In the genomic region with DNA sequence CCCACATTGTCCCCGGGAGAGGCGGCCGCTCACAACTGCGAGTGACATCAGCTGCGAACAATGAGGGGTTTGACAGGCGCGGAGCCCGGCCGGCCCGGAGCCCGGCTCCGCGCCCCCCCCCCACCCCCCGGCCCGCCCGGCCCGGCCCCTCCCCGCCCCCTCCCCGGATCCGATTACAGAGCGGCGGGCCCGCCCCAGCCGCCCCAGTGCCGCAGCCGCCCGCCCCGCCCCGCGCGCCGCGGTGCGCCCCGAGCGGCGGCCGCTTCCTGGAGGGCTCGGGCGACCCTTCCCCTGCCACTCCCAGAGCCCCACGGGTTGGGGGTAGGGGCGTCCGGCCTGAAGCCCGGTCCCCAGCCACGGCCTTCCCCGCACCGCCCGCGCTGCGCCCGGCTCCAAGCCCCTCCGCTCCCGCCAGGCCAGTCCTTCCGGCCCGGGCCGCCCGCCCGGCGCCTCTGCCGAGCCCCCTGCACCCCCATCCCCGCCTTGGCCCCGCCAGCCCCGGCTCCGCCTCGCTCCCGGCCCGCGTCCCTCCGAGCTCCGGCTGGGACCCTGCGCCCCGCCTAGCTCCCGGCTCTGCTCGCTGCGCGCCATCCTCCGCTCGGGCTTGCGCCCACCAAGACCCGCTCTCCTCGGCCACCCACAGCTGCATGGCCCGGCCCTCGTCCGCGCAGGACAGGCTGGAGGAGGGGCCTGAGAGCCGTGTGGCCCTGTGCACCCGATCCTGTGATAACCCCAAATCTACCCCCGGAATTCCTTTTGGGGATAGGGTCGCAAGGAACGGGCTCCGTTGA, we compare ENCODE assay signal across 8 cellular contexts. TPM values are rescaled to one million over a fixed set of nuclear protein-coding genes. Genes with fewer than 3 reads are reported as not detected.
A peak's percentile ranks its signal among the peaks of the same experiment; 100 is the strongest.
DNase-seq lines count a peak whose midpoint lies in the region; ATAC-seq, FAIRE-seq and TF ChIP-seq lines count a peak whose summit lies in the region.

A gene (minus strand): TSS at position 71 of the 791 bp plus-strand sequence. CDS start 6,214 bp downstream, outside the sequence.

- TF ChIP-seq CTCF in choroid plexus epithelial cell (conservative IDR thresholded peaks at IDR 0.05; ENCODE audit: low read depth, low read length) = no peak
- TF ChIP-seq CTCF in kidney epithelial cell (IDR thresholded peaks at IDR 0.05; ENCODE audit: insufficient read depth, low read length, poor library complexity, severe bottlenecking) = no peak

- CTCF ChIA-PET in T-cell (lab: Charles Lee) = interaction anchor here in 1 of 2 donors (1.5 kb wide), 1 partner anchor 26 kb away, joined by 3 read pairs; a partner anchor contains a TSS

- no peaks in the 10 kb centered on the region for H3K27me3 Mint-ChIP-seq in T-cell

- H3K4me3 ChIP-seq in choroid plexus epithelial cell (ENCODE audit: low read depth, low read length) (peak within 1 kb of the TSS; percentile 66), kidney epithelial cell (ENCODE audit: low read depth, low read length) (peak within 1 kb of the TSS; percentile 71), small intestine (ENCODE audit: low read depth in 1 of 2, low read length in 2 of 2) (peak within 1 kb of the TSS; percentile 62 to 76)

- peak within 1 kb of the TSS; percentile 73 to 85 for H3K27ac ChIP-seq in small intestine (ENCODE audit: low read depth in 1 of 2, low read length in 1 of 2)

- H3K36me3 Mint-ChIP-seq in T-cell = no peaks in the 10 kb centered on the region

- ATAC-seq in HG03064 (IDR thresholded peaks at IDR 0.05; ENCODE audit: low read depth, unreplicated experiment) (peak; percentile 51), T-cell (replicated peaks in 1 of 4) (peak; percentile 78 to 80 (median 78)), GM18519 (IDR thresholded peaks at IDR 0.05; ENCODE audit: low FRiP score, unreplicated experiment) (no peak)

- WGBS in small intestine, 3 donors = 1 to 2% (median 1%) methylated on average over 29 to 91 of the region's 91 CpGs

- H3K4me1 Mint-ChIP-seq in T-cell = peaks cover 30 to 46% (median 37%) of the 10 kb centered on the region in 3 donors

- H3K9me3 Mint-ChIP-seq in T-cell = no peaks in the 10 kb centered on the region

- no peaks in the 10 kb centered on the region for H3K9me3 ChIP-seq in small intestine (ENCODE audit: control insufficient read depth, low read depth)

- peaks cover 0 to 4% of the 10 kb centered on the region in 2 donors for H3K4me1 ChIP-seq in small intestine (ENCODE audit: control insufficient read depth in 2 of 2, insufficient read depth in 1 of 2, low read depth in 1 of 2, low read length in 1 of 2)

- POLR2A ChIA-PET in T-cell (lab: Charles Lee) = no interaction called here

- H3K27me3 ChIP-seq in kidney epithelial cell (ENCODE audit: control insufficient read depth, insufficient read depth, low read length) (no peaks in the 10 kb centered on the region), small intestine (ENCODE audit: control insufficient read depth in 2 of 2, insufficient read depth in 2 of 2, low read length in 2 of 2) (no peaks in the 10 kb centered on the region)

- peak within 1 kb of the TSS; percentile 81 to 83 for H3K27ac Mint-ChIP-seq in T-cell

- H3K36me3 ChIP-seq in kidney epithelial cell (ENCODE audit: control insufficient read depth, insufficient read depth, low read length) (peaks cover 1% of the 10 kb centered on the region), small intestine (ENCODE audit: control insufficient read depth in 2 of 2, insufficient read depth in 2 of 2, low read length in 2 of 2) (no peaks in the 10 kb centered on the region)

- FAIRE-seq in small intestine (lab: Jason Lieb, UNC) = no peak

- peak; percentile 17 to 21 for DNase-seq in NCI-H2081 (lab: John Stamatoyannopoulos, UW)
- no peak for DNase-seq in NCI-H2081 treated with DMSO at 0.1 percent for 48 hours (lab: John Stamatoyannopoulos, UW)
- DNase-seq in T-cell = peak in 10 of 34 experiments; percentile 3 to 39 (median 29)
- DNase-seq in choroid plexus epithelial cell (ENCODE audit: low read depth) = no peak
- DNase-seq in kidney epithelial cell (ENCODE audit: low read depth) = no peak
- DNase-seq in small intestine = peak; percentile 38

- peak within 1 kb of the TSS; percentile 72 to 90 (median 86) for H3K4me3 Mint-ChIP-seq in T-cell

RNA-seq across cellular contexts. Expression of the gene that starts here (rescaled TPM):
- total RNA-seq in T-cell (10 to 100 TPM; 11.7 to 33.3 (median 26.6) TPM), kidney epithelial cell (123 and 144 TPM in 2 replicates)
- polyA plus RNA-seq in small intestine = 10 to 100 TPM; 24.0 to 60.8 (median 45.4) TPM

Comparison
In these comparisons a context has a peak if more than half of its experiments do, and no peak if none do; other contexts are left out.
1. DNase-seq: peak in NCI-H2081 (2 of 2) and small intestine (single experiment); none in NCI-H2081 treated with DMSO at 0.1 percent for 48 hours (single experiment), choroid plexus epithelial cell (single experiment) and kidney epithelial cell (single experiment).
2. Peak in every context shown above with its lines, with median percentiles within 50 percentile points of each other: H3K4me3 ChIP-seq.